In genomic region chr3:156673732-156674045, GRCh38 we compare ENCODE assay signal across 8 cellular contexts. TPM values are rescaled to one million over a fixed set of nuclear protein-coding genes. Genes with fewer than 3 reads are reported as not detected.
DNase-seq lines count a peak whose midpoint lies in the region; ATAC-seq, FAIRE-seq and TF ChIP-seq lines count a peak whose summit lies in the region.

No MANE protein-coding gene starts in this region.

- TF ChIP-seq POLR2A in K562 (conservative IDR thresholded peaks at IDR 0.05) (no peak), upper lobe of left lung (IDR thresholded peaks at IDR 0.05) (no peak)

- POLR2A ChIA-PET in K562 (lab: Yijun Ruan, JAX), result interaction anchor here (0.7 to 5.0 kb wide), 10 partner anchors 9 to 138 kb away, joined by 3 to 27 read pairs (median 4); partner anchors contain the start of gene SSR3

- H3K4me2 ChIP-seq in K562 (ENCODE audit: insufficient read depth, low read length), result peak overlapping the region; percentile 80

- FAIRE-seq in K562 (lab: Jason Lieb, UNC), result no peak

- TF ChIP-seq CTCF in K562 (IDR thresholded peaks at IDR 0.05 in 2 of 3, conservative IDR thresholded peaks at IDR 0.05 in 1 of 3; ENCODE audit: insufficient read depth in 2 of 3, low read depth in 1 of 3, low read length in 3 of 3) (no peak), upper lobe of left lung (IDR thresholded peaks at IDR 0.05) (no peak)

- in situ Hi-C loops in K562 (cut with MboI), result loop anchor here (25.0 kb wide), 1 partner anchor 661 kb away; no protein-coding TSS in a partner anchor

- no peaks in the 10 kb centered on the region for H3K27me3 ChIP-seq in K562 (ENCODE audit: control insufficient read depth in 2 of 2, insufficient read depth in 2 of 2, low read length in 2 of 2)
- H3K27me3 ChIP-seq in upper lobe of left lung, result no peaks in the 10 kb centered on the region

- DNase-seq in activated naive CD4-positive, alpha-beta T cell treated with anti-CD3 and anti-CD28 coated beads for 36 hours, result no peak
- no peak for DNase-seq in activated naive CD4-positive, alpha-beta T cell treated with Interleukin-2 at 50 U/mL for 16 hours
- DNase-seq in K562 (ENCODE audit: extremely low read depth in 1 of 4, low spot score in 3 of 4), result no peak
- DNase-seq in memory B cell (ENCODE audit: low spot score in 2 of 2), result no peak
- DNase-seq in upper lobe of left lung, result no peak
- DNase-seq in inferior parietal cortex (ENCODE audit: extremely low spot score), result no peak
- no peak for DNase-seq in NCI-H2107 (lab: John Stamatoyannopoulos, UW)

- peaks cover 27% of the 10 kb centered on the region for H4K20me1 ChIP-seq in K562 (replicated peaks; ENCODE audit: control insufficient read depth, insufficient read depth, low read length)

- ATAC-seq in K562 (no peak), memory B cell (ENCODE audit: low read depth) (no peak), upper lobe of left lung (ENCODE audit: low FRiP score in 2 of 2) (no peak), GM21423 (IDR thresholded peaks at IDR 0.05; ENCODE audit: unreplicated experiment) (no peak)

- H3K4me1 Mint-ChIP-seq in activated naive CD4-positive, alpha-beta T cell treated with anti-CD3 and anti-CD28 coated beads for 36 hours (ENCODE audit: low read depth), result peaks cover 43% of the 10 kb centered on the region
- H3K4me1 Mint-ChIP-seq in memory B cell, result peaks cover 25% of the 10 kb centered on the region

- intact Hi-C loops in activated naive CD4-positive, alpha-beta T cell treated with anti-CD3 and anti-CD28 coated beads for 36 hours (cut with micrococcal nuclease), result loop anchor here (1.0 to 10.0 kb wide), 15 partner anchors 14 to 819 kb away; partner anchors contain the start of genes CCNL1, LEKR1, SLC33A1 and SSR3
- intact Hi-C loops in K562 (cut with micrococcal nuclease), result loop anchor here (1.0 to 10.0 kb wide), 8 partner anchors 67 to 521 kb away; partner anchors contain the start of gene SSR3

- BruUV-seq in K562 (replicated peaks; lab: Mats Ljungman, UMichigan), result TSS peak; percentile 75

- H2AFZ ChIP-seq in K562 (ENCODE audit: low read depth, low read length), result peak overlapping the region; percentile 84

- peak overlapping the region; percentile 89 for H3K4me3 ChIP-seq in K562
- peak overlapping the region; percentile 20 to 87 (median 74) for H3K4me3 ChIP-seq in upper lobe of left lung

- H3K79me2 ChIP-seq in K562 (ENCODE audit: control insufficient read depth, insufficient read depth, low read length), result peaks cover 41% of the 10 kb centered on the region

- peak overlapping the region; percentile 88 for H3K27ac Mint-ChIP-seq in activated naive CD4-positive, alpha-beta T cell treated with anti-CD3 and anti-CD28 coated beads for 36 hours
- peak overlapping the region; percentile 93 for H3K27ac Mint-ChIP-seq in memory B cell

- WGBS in K562 (ENCODE audit: insufficient coverage, low coverage, missing lambda C conversion rate), result 21% methylated on average over 10 of the region's 10 CpGs
- WGBS in upper lobe of left lung, 2 donors, result 7 to 17% methylated on average over 8 to 10 of the region's 10 CpGs

- TF ChIP-seq RAD21 in K562 (CRISPR knock-in tag; conservative IDR thresholded peaks at IDR 0.05 in 1 of 2, IDR thresholded peaks at IDR 0.05 in 1 of 2), result no peak

- TF ChIP-seq EP300 in K562 (IDR thresholded peaks at IDR 0.05; ENCODE audit: low read length), result no peak
- no peak for TF ChIP-seq EP300 in upper lobe of left lung (IDR thresholded peaks at IDR 0.05)

- CTCF ChIA-PET in activated naive CD4-positive, alpha-beta T cell treated with anti-CD3 and anti-CD28 coated beads for 36 hours (lab: Charles Lee), result interaction anchor here (0.6 to 2.1 kb wide), 18 partner anchors 8 to 464 kb away, joined by 3 to 8 read pairs (median 4); partner anchors contain the start of gene SSR3
- CTCF ChIA-PET in K562 (lab: Yijun Ruan, JAX; ENCODE audit: low intra/inter-chr PET ratio), result interaction anchor here (0.6 to 3.5 kb wide), 10 partner anchors 120 to 530 kb away, joined by 3 to 48 read pairs (median 6); partner anchors contain the start of gene SSR3

- no peaks in the 10 kb centered on the region for H3K9me3 Mint-ChIP-seq in activated naive CD4-positive, alpha-beta T cell treated with anti-CD3 and anti-CD28 coated beads for 36 hours
- no peaks in the 10 kb centered on the region for H3K9me3 Mint-ChIP-seq in memory B cell

- no peaks in the 10 kb centered on the region for H3K27me3 Mint-ChIP-seq in activated naive CD4-positive, alpha-beta T cell treated with anti-CD3 and anti-CD28 coated beads for 36 hours (ENCODE audit: low read depth)
- H3K27me3 Mint-ChIP-seq in memory B cell, result no peaks in the 10 kb centered on the region

- H3K4me3 Mint-ChIP-seq in activated naive CD4-positive, alpha-beta T cell treated with anti-CD3 and anti-CD28 coated beads for 36 hours, result peak overlapping the region; percentile 93
- H3K4me3 Mint-ChIP-seq in memory B cell, result peak overlapping the region; percentile 90

- no peaks in the 10 kb centered on the region for H3K9me1 ChIP-seq in K562 (ENCODE audit: control insufficient read depth, insufficient read depth, low read length)

- peaks cover 18% of the 10 kb centered on the region for H3K36me3 Mint-ChIP-seq in activated naive CD4-positive, alpha-beta T cell treated with anti-CD3 and anti-CD28 coated beads for 36 hours (ENCODE audit: low read depth)
- H3K36me3 Mint-ChIP-seq in memory B cell, result peaks cover 12% of the 10 kb centered on the region

- peaks cover 21 to 31% of the 10 kb centered on the region in 2 experiments; a peak in 4 of 5 replicates for H3K4me1 ChIP-seq in K562 (replicated peaks in 1 of 2; ENCODE audit: control insufficient read depth in 2 of 2, insufficient read depth in 2 of 2, low read length in 2 of 2)
- peaks cover 3 to 30% (median 23%) of the 10 kb centered on the region in 4 donors for H3K4me1 ChIP-seq in upper lobe of left lung

- H3K27ac ChIP-seq in K562 (ENCODE audit: extremely low read depth, low read depth, low read length), result peak overlapping the region; percentile 70
- peak overlapping the region; percentile 97 to 99 (median 98) for H3K27ac ChIP-seq in upper lobe of left lung

- no peaks in the 10 kb centered on the region; the same call in 1 of the 2 replicates for H3K9me3 ChIP-seq in K562 (replicated peaks; ENCODE audit: control insufficient read depth, insufficient read depth, low read depth, low read length)
- H3K9me3 ChIP-seq in upper lobe of left lung, result no peaks in the 10 kb centered on the region

- peaks cover 16% of the 10 kb centered on the region for H3K36me3 ChIP-seq in K562 (ENCODE audit: control insufficient read depth, insufficient read depth, low read length)
- H3K36me3 ChIP-seq in upper lobe of left lung, result peaks cover 0 to 11% (median 7%) of the 10 kb centered on the region in 4 donors

- H3K9ac ChIP-seq in K562 (ENCODE audit: insufficient read depth in 1 of 2, low read depth in 2 of 2, low read length in 2 of 2), result peak overlapping the region; percentile 59 to 96; a peak in 3 of 4 replicates

TF ChIP-seq in K562, 482 proteins besides CTCF, POLR2A, EP300 and RAD21 (continues in another document):
- TF ChIP-seq FOS (IDR thresholded peaks at IDR 0.05; ENCODE audit: extremely low read depth, insufficient read length) (no peak), ARNT (IDR thresholded peaks at IDR 0.05) (0 out of 4 replicates have a peak, but pooled peaks of 1 of the 2 experiments have one; percentile 61), MTA3 (IDR thresholded peaks at IDR 0.05; ENCODE audit: borderline replicate concordance) (no peak), KDM2B (CRISPR knock-in tag; IDR thresholded peaks at IDR 0.05) (peak; percentile 49; the same call in 1 of the 2 replicates), NFRKB (IDR thresholded peaks at IDR 0.05; ENCODE audit: low read depth) (0 out of 2 replicates have a peak, but pooled peaks have one; percentile 32), ZNF316 (IDR thresholded peaks at IDR 0.05) (peak; percentile 93), NONO (IDR thresholded peaks at IDR 0.05; ENCODE audit: low read depth in 2 of 2, low read length in 1 of 2) (no peak)

RNA-seq across cellular contexts. Expression of gene TIPARP, which starts 0.7 kb away (rescaled TPM):
- 10 to 100 TPM; 15.7 to 17.1 TPM for total RNA-seq in activated naive CD4-positive, alpha-beta T cell treated with anti-CD3 and anti-CD28 coated beads for 36 hours
- total RNA-seq in K562 (2011; cell fraction: chromatin; rRNA removed; ENCODE audit: low replicate concordance), result 28.7 and 54.2 TPM in 2 replicates
- 10.3 and 12.6 TPM in 2 replicates for total RNA-seq in K562 (2011; cell fraction: nucleolus; rRNA removed)
- 17.4 and 19.8 TPM in 2 replicates for total RNA-seq in K562 (2011; cell fraction: nucleoplasm; rRNA removed)
- total RNA-seq in K562 (2014; rRNA removed), result 15.1 and 15.8 TPM in 2 replicates
- 23.6 and 27.5 TPM in 2 replicates for total RNA-seq in K562 (2014; rRNA removed; fragmentation: Illumina TruSeq; extraction: Trizol)
- 29.4 TPM in 2 replicates for total RNA-seq in K562 (2015; rRNA removed; fragmentation: Illumina TruSeq; extraction: Trizol)
- 14.6 and 16.1 TPM in 2 replicates for total RNA-seq in K562 (2021)
- polyA plus RNA-seq in K562 (2011; rRNA removed), result 11.9 and 12.2 TPM in 2 replicates
- polyA plus RNA-seq in K562 (2011; cell fraction: cytosol; rRNA removed), result 3.2 and 4.4 TPM in 2 replicates
- polyA plus RNA-seq in K562 (2011; cell fraction: nucleus; rRNA removed), result 9.7 and 13.4 TPM in 2 replicates
- 15.9 and 21.4 TPM in 2 replicates for polyA plus RNA-seq in K562 (2012)
- polyA plus RNA-seq in K562 (2014; fragmentation: Illumina TruSeq; extraction: Trizol), result 18.3 and 20.4 TPM in 2 replicates
- polyA plus RNA-seq in K562 (2014; fragmentation: Nextera tagmentation; extraction: Ambion mirVana), result 1 to 10 TPM; 2.4 to 3.5 TPM
- polyA plus RNA-seq in K562 (2014; rRNA removed), result 8.3 and 9.8 TPM in 2 replicates
- 16.7 and 20.8 TPM in 2 replicates for polyA minus RNA-seq in K562 (2011; rRNA and poly(A)+ RNA removed)
- polyA minus RNA-seq in K562 (2011; cell fraction: cytosol; rRNA and poly(A)+ RNA removed), result 9.1 and 11.1 TPM in 2 replicates
- polyA minus RNA-seq in K562 (2011; cell fraction: nucleus; rRNA and poly(A)+ RNA removed), result 17.1 and 47.2 TPM in 2 replicates
- total RNA-seq in upper lobe of left lung, result 10 to 100 TPM; 21.5 to 84.7 (median 50.6) TPM
